1 cellular context compared by ENCODE assay signal in genomic region chr20:46210672-46211330, GRCh38.
TF ChIP-seq lines count a peak whose summit lies in the region.

No MANE protein-coding gene starts in this region.

TF ChIP-seq in HepG2, 621 proteins besides CTCF, POLR2A, EP300 and RAD21 (continued from another document):
- no peak for TF ChIP-seq HMGXB3 (CRISPR knock-in tag; IDR thresholded peaks at IDR 0.05; ENCODE audit: borderline replicate concordance)
